Comparison of ENCODE assay signal across 1 cellular context in genomic region chr2:45675130-45675812, GRCh38.
TF ChIP-seq lines count a peak whose summit lies in the region.

No MANE protein-coding gene starts in this region.

TF ChIP-seq in GM12878, 131 proteins besides CTCF, POLR2A, EP300 and RAD21 (continued from another document):
- TF ChIP-seq CEBPZ (IDR thresholded peaks at IDR 0.05; ENCODE audit: low read depth, low read length) (no peak), EGR1 (IDR thresholded peaks at IDR 0.05; ENCODE audit: borderline replicate concordance in 1 of 2, low read depth in 2 of 2, low read length in 2 of 2) (no peak)
TF ChIP-seq in GM12878: peak in this region for 0.
